Comparison of ENCODE assay signal across 12 cellular contexts in the genomic region with DNA sequence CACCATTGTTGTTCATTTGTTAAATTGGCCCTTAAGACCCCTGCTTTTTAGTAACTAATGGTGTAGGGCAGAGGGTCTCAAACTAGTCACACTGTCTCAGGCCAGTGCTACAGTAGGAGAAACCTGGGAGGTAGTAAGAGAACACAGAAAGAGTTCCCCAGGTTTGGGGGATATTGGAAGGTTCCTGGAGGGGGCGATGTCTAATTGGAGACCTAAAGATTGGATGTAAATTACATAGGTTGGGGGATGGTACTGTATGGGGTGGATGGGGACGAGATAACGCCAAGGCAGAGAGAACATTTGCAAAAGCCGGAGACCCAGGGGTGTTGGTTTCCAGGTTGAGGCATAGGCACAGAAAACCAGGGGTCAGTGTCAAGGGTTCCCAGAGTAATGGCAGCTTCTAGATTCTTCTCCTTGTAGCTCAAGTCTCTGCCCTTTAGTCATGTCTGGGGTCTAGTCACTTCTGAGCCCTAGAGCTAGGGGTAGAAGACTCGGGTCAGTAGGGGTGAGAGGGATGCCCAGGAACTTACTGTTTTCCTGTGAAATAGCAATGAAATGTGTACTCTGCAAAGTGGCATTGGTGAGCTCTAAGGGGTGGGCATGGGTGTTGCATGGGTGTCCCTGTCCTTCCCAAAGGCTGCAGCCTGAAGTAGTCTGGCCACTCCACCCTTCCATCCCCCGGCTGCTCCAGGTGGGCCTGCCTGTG. TPM values are rescaled to one million over a fixed set of nuclear protein-coding genes. Genes with fewer than 3 reads are reported as not detected.
DNase-seq lines count a peak whose midpoint lies in the region; ATAC-seq, FAIRE-seq and TF ChIP-seq lines count a peak whose summit lies in the region.
"Had no signal": no experiment of that assay in that cellular context is flagged by ENCODE, and none has a peak within 500 bp of the region (broad histone marks: within the 10 kb centered on the region; RNA-seq: fewer than 3 reads in every experiment).

No MANE protein-coding gene starts in this region.

- DNase-seq in NCI-H82 (lab: John Stamatoyannopoulos, UW), result peak; percentile 27
- DNase-seq in NCI-H82 treated with DMSO at 0.1 percent for 48 hours (lab: John Stamatoyannopoulos, UW; ENCODE audit: unreplicated experiment), result no peak
- DNase-seq in T-cell, result no peak
- peak; percentile 1 for DNase-seq in spleen
- no peak for DNase-seq in UCSD-AML1 (lab: John Stamatoyannopoulos, UW; ENCODE audit: unreplicated experiment)
- no peak for DNase-seq in GM12891 (ENCODE audit: insufficient read length, low spot score)
- DNase-seq in DMS79 treated with DMSO at 0.1 percent for 48 hours (lab: John Stamatoyannopoulos, UW), result no peak
- DNase-seq: activated T-cell treated with anti-CD3 and anti-CD28 coated beads, Interleukin-2, amount 50 U/mL, for 1 hour; cerebellar nuclear complex; DND-41 had no signal

- H3K27me3 ChIP-seq in esophagus (ENCODE audit: control insufficient read depth in 1 of 2, insufficient read depth in 2 of 2, low read length in 2 of 2) (no peaks in the 10 kb centered on the region), spleen (replicated peaks in 1 of 7) (no peaks in the 10 kb centered on the region)

- POLR2A ChIA-PET in T-cell (lab: Charles Lee), result no interaction called here

- no peak for TF ChIP-seq CTCF in spleen (IDR thresholded peaks at IDR 0.05 in 8 of 11, conservative IDR thresholded peaks at IDR 0.05 in 3 of 11)

- H3K9me3 Mint-ChIP-seq in T-cell, result no peaks in the 10 kb centered on the region

- no peak for ATAC-seq in T-cell (replicated peaks in 1 of 4)

- peaks cover 57 to 99% (median 90%) of the 10 kb centered on the region in 3 donors for H3K4me1 Mint-ChIP-seq in T-cell

- H3K4me3 ChIP-seq in esophagus (ENCODE audit: low read depth in 1 of 2, low read length in 2 of 2) (no peak overlapping the region), spleen (no peak overlapping the region)

- TF ChIP-seq POLR2A in spleen (IDR thresholded peaks at IDR 0.05), result no peak
- no peak for TF ChIP-seq POLR2A in GM12891 (IDR thresholded peaks at IDR 0.05; ENCODE audit: low read depth, low read length)

- H3K27ac Mint-ChIP-seq in T-cell, result peak overlapping the region; percentile 94 to 96

- no peaks in the 10 kb centered on the region for H3K27me3 Mint-ChIP-seq in T-cell

- intact Hi-C loops in spleen (cut with DNase I; ENCODE audit: low total_unique reads), result no loop called here

- FAIRE-seq in GM12891 (lab: Jason Lieb, UNC), result no peak
- FAIRE-seq: GM18507 had no signal

- H3K27ac ChIP-seq in esophagus (ENCODE audit: low read depth in 2 of 2, low read length in 1 of 2), result peak overlapping the region; percentile 75 to 82
- peak overlapping the region in 2 of 8 donors; percentile 83 to 85 for H3K27ac ChIP-seq in spleen

- WGBS in esophagus, 2 donors, result 74 to 76% methylated on average over 6 of the region's 6 CpGs
- WGBS in spleen, 5 donors, result 90 to 94% (median 92%) methylated on average over 6 of the region's 6 CpGs

- peaks cover 0 to 20% of the 10 kb centered on the region in 2 donors for H3K36me3 ChIP-seq in esophagus (ENCODE audit: control insufficient read depth in 2 of 2, insufficient read depth in 2 of 2, low read length in 1 of 2)
- H3K36me3 ChIP-seq in spleen, result peaks cover 0 to 40% (median 15%) of the 10 kb centered on the region in 6 donors

- H3K36me3 Mint-ChIP-seq in T-cell, result no peaks in the 10 kb centered on the region

- CTCF ChIA-PET in T-cell (lab: Charles Lee), result interaction anchor here (0.6 to 1.1 kb wide), 2 partner anchors 30 to 421 kb away, joined by 3 to 4 read pairs; no protein-coding TSS in a partner anchor

- no peaks in the 10 kb centered on the region for H3K9me3 ChIP-seq in esophagus (ENCODE audit: control insufficient read depth in 2 of 2, insufficient read depth in 1 of 2, low read depth in 1 of 2, low read length in 1 of 2)
- H3K9me3 ChIP-seq in spleen, result no peaks in the 10 kb centered on the region

- peaks cover 10 to 37% of the 10 kb centered on the region in 2 donors for H3K4me1 ChIP-seq in esophagus (ENCODE audit: control insufficient read depth in 2 of 2, insufficient read depth in 2 of 2, low read length in 1 of 2)
- H3K4me1 ChIP-seq in spleen, result peaks cover 24 to 90% (median 56%) of the 10 kb centered on the region in 6 donors

- H3K4me3 Mint-ChIP-seq in T-cell, result peak overlapping the region in 1 of 3 donors; percentile 15

TF ChIP-seq in GM12891, 5 proteins besides CTCF, POLR2A, EP300 and RAD21:
- TF ChIP-seq SPI1 (IDR thresholded peaks at IDR 0.05; ENCODE audit: low read depth, low read length) (no peak), PAX5 (IDR thresholded peaks at IDR 0.05; ENCODE audit: insufficient read depth, low read length, severe bottlenecking) (no peak), POLR2AphosphoS5 (IDR thresholded peaks at IDR 0.05; ENCODE audit: low read depth, low read length) (no peak), TAF1 (IDR thresholded peaks at IDR 0.05; ENCODE audit: low read depth, low read length) (no peak), POU2F2 (IDR thresholded peaks at IDR 0.05; ENCODE audit: low read depth, low read length) (no peak)

RNA-seq across cellular contexts. Expression of gene PLEKHG3, which starts 21.8 kb away (rescaled TPM):
- total RNA-seq in T-cell (10 to 100 TPM; 12.4 to 58.2 (median 27.3) TPM), spleen (10 to 100 TPM; 31.5 to 77.7 (median 56.2) TPM)
- polyA plus RNA-seq in esophagus (10 to 100 TPM; 23.1 to 27.1 TPM), spleen (10 to 100 TPM in 2 of 3 donors, 1 to 10 TPM in 1; 4.5 to 17.1 (median 12.3) TPM)
- polyA plus RNA-seq in GM12891 (2012; ENCODE audit: low read depth, missing spikeins), result 0.37 TPM

Comparison
In these comparisons a context has a peak if more than half of its experiments do, and no peak if none do; other contexts are left out.
1. DNase-seq: peak in NCI-H82 (single experiment) and spleen (single experiment); none in NCI-H82 treated with DMSO at 0.1 percent for 48 hours (single experiment), T-cell (0 of 34), UCSD-AML1 (single experiment), GM12891 (single experiment) and DMS79 treated with DMSO at 0.1 percent for 48 hours (single experiment).